ENCODE assay signal across 24 cellular contexts in the genomic region with DNA sequence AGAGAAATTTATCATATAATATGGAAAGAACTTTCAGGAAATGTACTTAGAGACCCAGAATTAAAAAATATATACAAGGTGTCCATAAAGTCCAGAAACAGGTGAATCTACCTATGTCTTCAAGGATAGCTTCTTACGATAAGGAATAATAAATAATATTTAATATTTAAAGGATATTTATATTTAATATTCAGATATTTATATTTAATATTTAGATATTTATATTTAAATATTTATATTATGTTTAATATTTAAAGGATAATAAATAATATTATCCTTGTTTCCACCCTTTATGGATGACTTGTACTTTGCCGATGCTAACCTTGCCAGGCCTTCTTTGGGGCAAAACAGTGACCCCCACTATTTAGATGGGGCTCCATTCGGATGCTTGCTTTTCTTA.
"Had no signal": no experiment of that assay in that cellular context is flagged by ENCODE, and none has a peak within 500 bp of the region (broad histone marks: within the 10 kb centered on the region; RNA-seq: fewer than 3 reads in every experiment).

No MANE protein-coding gene starts in this region.

- H3K4me3 Mint-ChIP-seq: immature natural killer cell; mesothelial cell of epicardium; naive B cell; natural killer cell; nephron progenitor cell; stimulated activated effector memory CD8-positive, alpha-beta T cell treated with anti-CD3 and anti-CD28 coated beads, Interleukin-12 subunit alpha, Interleukin-12 subunit beta, amount 100 ng/mL, for 72 hours; stimulated activated naive CD8-positive, alpha-beta T cell treated with anti-CD3 and anti-CD28 coated beads, Interleukin-15, Interleukin-2, amounts not matched to agents 100 ng/mL and 50 ng/mL, for 24 hours; type B pancreatic cell had no signal

- H3K4me1 Mint-ChIP-seq: immature natural killer cell; naive B cell; natural killer cell; stimulated activated effector memory CD8-positive, alpha-beta T cell treated with anti-CD3 and anti-CD28 coated beads, Interleukin-12 subunit alpha, Interleukin-12 subunit beta, amount 100 ng/mL, for 72 hours had no signal

- H3K9me3 Mint-ChIP-seq: mesothelial cell of epicardium; natural killer cell; nephron progenitor cell; stimulated activated effector memory CD8-positive, alpha-beta T cell treated with anti-CD3 and anti-CD28 coated beads, Interleukin-12 subunit alpha, Interleukin-12 subunit beta, amount 100 ng/mL, for 72 hours; stimulated activated naive CD8-positive, alpha-beta T cell treated with anti-CD3 and anti-CD28 coated beads, Interleukin-15, Interleukin-2, amounts not matched to agents 100 ng/mL and 50 ng/mL, for 24 hours; type B pancreatic cell had no signal

- H3K27ac Mint-ChIP-seq: immature natural killer cell; mesothelial cell of epicardium; naive B cell; natural killer cell; stimulated activated effector memory CD8-positive, alpha-beta T cell treated with anti-CD3 and anti-CD28 coated beads, Interleukin-12 subunit alpha, Interleukin-12 subunit beta, amount 100 ng/mL, for 72 hours; stimulated activated naive CD8-positive, alpha-beta T cell treated with anti-CD3 and anti-CD28 coated beads, Interleukin-15, Interleukin-2, amounts not matched to agents 100 ng/mL and 50 ng/mL, for 24 hours; type B pancreatic cell had no signal

- H3K36me3 ChIP-seq: left lung, lower lobe of right lung, pancreas, prostate gland, spleen, suprapubic skin, thoracic aorta, tibial artery, uterus had no signal

- H3K27me3 Mint-ChIP-seq: naive B cell had no signal

- DNase-seq: immature natural killer cell; kidney; left lung; lower lobe of right lung; mammary epithelial cell; naive B cell; natural killer cell; nephron progenitor cell; pancreas; posterior cingulate gyrus; spleen; stimulated activated CD4-positive, alpha-beta T cell treated with anti-CD3 and anti-CD28 coated beads, Interleukin-4, amount 100 ng/mL, for 24 hours; stimulated activated naive CD4-positive, alpha-beta T cell had no signal

- H3K27ac ChIP-seq: left lung, lower lobe of right lung, pancreas, prostate gland, spleen, suprapubic skin, thoracic aorta, tibial artery, uterus had no signal

- H3K4me3 ChIP-seq: left lung, lower lobe of right lung, pancreas, prostate gland, skin epidermis, spleen, suprapubic skin, thoracic aorta, tibial artery, uterus had no signal

- H3K27me3 ChIP-seq: pancreas, spleen, uterus had no signal

- H3K4me1 ChIP-seq: lower lobe of right lung, pancreas, prostate gland, spleen, uterus had no signal

- FAIRE-seq: islet of Langerhans, kidney, pancreas had no signal

- H3K9me3 ChIP-seq: left lung, lower lobe of right lung, pancreas, prostate gland, spleen, suprapubic skin, thoracic aorta, tibial artery, uterus had no signal

- H3K36me3 Mint-ChIP-seq: immature natural killer cell; mesothelial cell of epicardium; naive B cell; natural killer cell; stimulated activated effector memory CD8-positive, alpha-beta T cell treated with anti-CD3 and anti-CD28 coated beads, Interleukin-12 subunit alpha, Interleukin-12 subunit beta, amount 100 ng/mL, for 72 hours had no signal
